Comparison of ENCODE assay signal across 14 cellular contexts in the genomic region with DNA sequence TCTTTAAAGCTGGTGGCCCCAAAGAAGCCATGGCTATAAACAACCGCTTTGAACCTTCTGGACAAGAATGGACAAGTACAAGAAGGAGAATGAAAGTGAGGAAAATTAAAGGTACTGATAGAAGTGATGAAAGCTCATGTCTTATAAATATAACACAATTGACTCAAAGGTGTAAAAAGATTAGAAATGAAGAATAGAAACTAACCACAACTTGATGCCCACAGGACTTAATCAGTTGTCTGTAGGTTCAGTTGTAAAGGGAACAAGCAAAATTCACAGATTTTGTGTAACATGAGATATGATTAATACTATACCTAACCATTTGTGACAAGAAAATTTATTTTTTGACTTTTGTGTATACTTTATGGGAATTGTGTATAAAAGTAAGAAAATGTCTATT.
"Had no signal": no experiment of that assay in that cellular context is flagged by ENCODE, and none has a peak within 500 bp of the region (broad histone marks: within the 10 kb centered on the region; RNA-seq: fewer than 3 reads in every experiment).

No MANE protein-coding gene starts in this region.

- H3K4me1 Mint-ChIP-seq: activated naive CD8-positive, alpha-beta T cell treated with anti-CD3 and anti-CD28 coated beads, Interleukin-2, amount 50 U/mL, for 24 hours; memory B cell; naive thymus-derived CD8-positive, alpha-beta T cell; stimulated activated memory B cell treated with anti-CD40 and anti-IgM and Interleukin-4, amounts not matched to agents 10 μg/mL and 1 μg/mL and 100 μg/mL, for 72 hours had no signal

- H3K9me3 Mint-ChIP-seq: memory B cell; stimulated activated memory B cell treated with anti-CD40 and anti-IgM and Interleukin-4, amounts not matched to agents 10 μg/mL and 1 μg/mL and 100 μg/mL, for 72 hours had no signal

- H3K27ac Mint-ChIP-seq: activated naive CD4-positive, alpha-beta T cell treated with anti-CD3 and anti-CD28 coated beads for 36 hours; activated naive CD8-positive, alpha-beta T cell treated with anti-CD3 and anti-CD28 coated beads, Interleukin-2, amount 50 U/mL, for 24 hours; activated T-helper 2 cell treated with anti-CD3 and anti-CD28 coated beads, Interferon-gamma antibody, Interleukin-2, Interleukin-4, amounts not matched to agents 10 μg/mL and 5 μg/mL and 100 μg/mL, durations not matched to agents 14 hours and 24 hours and 36 hours; memory B cell; naive thymus-derived CD8-positive, alpha-beta T cell; stimulated activated memory B cell treated with anti-CD40 and anti-IgM and Interleukin-4, amounts not matched to agents 10 μg/mL and 1 μg/mL and 100 μg/mL, for 72 hours had no signal

- DNase-seq: activated CD4-positive, alpha-beta T cell treated with anti-CD3 and anti-CD28 coated beads, Interleukin-2, amount 50 U/mL, for 48 hours; activated naive CD4-positive, alpha-beta T cell treated with anti-CD3 and anti-CD28 coated beads for 36 hours; activated naive CD8-positive, alpha-beta T cell treated with anti-CD3 and anti-CD28 coated beads, Interleukin-2, amount 50 U/mL, for 24 hours; effector CD8-positive, alpha-beta T cell; foreskin fibroblast; hippocampal formation; left ventricle myocardium inferior; naive thymus-derived CD8-positive, alpha-beta T cell; stimulated activated CD4-positive, alpha-beta T cell treated with anti-CD3 and anti-CD28 coated beads, Interleukin-2, amount 100 ng/mL, for 48 hours; substantia nigra; uterus had no signal

- H3K4me3 Mint-ChIP-seq: activated naive CD4-positive, alpha-beta T cell treated with anti-CD3 and anti-CD28 coated beads for 36 hours; activated naive CD8-positive, alpha-beta T cell treated with anti-CD3 and anti-CD28 coated beads, Interleukin-2, amount 50 U/mL, for 24 hours; memory B cell; naive thymus-derived CD8-positive, alpha-beta T cell; stimulated activated memory B cell treated with anti-CD40 and anti-IgM and Interleukin-4, amounts not matched to agents 10 μg/mL and 1 μg/mL and 100 μg/mL, for 72 hours had no signal

- H3K27me3 Mint-ChIP-seq: activated naive CD8-positive, alpha-beta T cell treated with anti-CD3 and anti-CD28 coated beads, Interleukin-2, amount 50 U/mL, for 24 hours; stimulated activated memory B cell treated with anti-CD40 and anti-IgM and Interleukin-4, amounts not matched to agents 10 μg/mL and 1 μg/mL and 100 μg/mL, for 72 hours had no signal

- ATAC-seq: activated naive CD8-positive, alpha-beta T cell treated with anti-CD3 and anti-CD28 coated beads, Interleukin-2, amount 50 U/mL, for 24 hours; naive thymus-derived CD8-positive, alpha-beta T cell; stimulated activated memory B cell treated with anti-CD40 and anti-IgM and Interleukin-4, amounts not matched to agents 10 μg/mL and 1 μg/mL and 100 μg/mL, for 72 hours had no signal

- H3K36me3 Mint-ChIP-seq: stimulated activated memory B cell treated with anti-CD40 and anti-IgM and Interleukin-4, amounts not matched to agents 10 μg/mL and 1 μg/mL and 100 μg/mL, for 72 hours had no signal
